In genomic region chr17:61701334-61701733, GRCh38 we compare ENCODE assay signal across 7 cellular contexts.
"Had no signal": no experiment of that assay in that cellular context is flagged by ENCODE, and none has a peak within 500 bp of the region (broad histone marks: within the 10 kb centered on the region; RNA-seq: fewer than 3 reads in every experiment).

No MANE protein-coding gene starts in this region.

- FAIRE-seq: G401.6, GM12891, GM12892, GM18507, GM19239 had no signal

- DNase-seq: GDM1, GF-D8 had no signal
